In genomic region chr10:104340099-104340594, GRCh38 we compare ENCODE assay signal across 9 cellular contexts. TPM values are rescaled to one million over a fixed set of nuclear protein-coding genes. Genes with fewer than 3 reads are reported as not detected.
DNase-seq lines count a peak whose midpoint lies in the region; FAIRE-seq and TF ChIP-seq lines count a peak whose summit lies in the region.
"Had no signal": no experiment of that assay in that cellular context is flagged by ENCODE, and none has a peak within 500 bp of the region (broad histone marks: within the 10 kb centered on the region; RNA-seq: fewer than 3 reads in every experiment).

No MANE protein-coding gene starts in this region.

- H3K4me2 ChIP-seq in KMS-11 (peak overlapping the region; percentile 86; the same call in 1 of the 2 replicates), keratinocyte (ENCODE audit: control insufficient read depth, extremely low read depth, insufficient read depth, low read depth, low read length) (peak overlapping the region; percentile 95)

- dilution Hi-C loops in keratinocyte (cut with MboI; ENCODE audit: extremely low pct_ligation_motif_present, low sequenced_read_pairs): no loop called here

- H3K36me3 Mint-ChIP-seq in activated T-helper 2 cell treated with anti-CD3 and anti-CD28 coated beads, Interferon-gamma antibody, Interleukin-2, Interleukin-4, amounts not matched to agents 10 μg/mL and 5 μg/mL and 100 μg/mL, durations not matched to agents 14 hours and 24 hours and 36 hours (ENCODE audit: low read depth): peaks cover 4% of the 10 kb centered on the region

- in situ Hi-C loops in HAP-1 (cut with MboI; ENCODE audit: low sequenced_read_pairs): no loop called here

- no peaks in the 10 kb centered on the region for H3K9me3 Mint-ChIP-seq in activated T-helper 2 cell treated with anti-CD3 and anti-CD28 coated beads, Interferon-gamma antibody, Interleukin-2, Interleukin-4, amounts not matched to agents 10 μg/mL and 5 μg/mL and 100 μg/mL, durations not matched to agents 14 hours and 24 hours and 36 hours

- H3K9me3 ChIP-seq in keratinocyte (ENCODE audit: control insufficient read depth, low read depth, low read length) (no peaks in the 10 kb centered on the region), spleen (no peaks in the 10 kb centered on the region), HAP-1 (no peaks in the 10 kb centered on the region)

- no peak overlapping the region for H3K9ac ChIP-seq in KMS-11
- H3K9ac ChIP-seq in keratinocyte (ENCODE audit: control insufficient read depth, extremely low read depth, insufficient read depth, low read length): no peak overlapping the region

- H3K4me3 Mint-ChIP-seq in activated T-helper 2 cell treated with anti-CD3 and anti-CD28 coated beads, Interferon-gamma antibody, Interleukin-2, Interleukin-4, amounts not matched to agents 10 μg/mL and 5 μg/mL and 100 μg/mL, durations not matched to agents 14 hours and 24 hours and 36 hours (ENCODE audit: low read depth): peak overlapping the region; percentile 46

- no peak overlapping the region for H3K4me3 ChIP-seq in KMS-11 (IDR thresholded peaks at IDR 0.05; ENCODE audit: insufficient read depth, low read depth, low read length)
- no peak overlapping the region for H3K4me3 ChIP-seq in keratinocyte (ENCODE audit: control insufficient read depth in 2 of 3, extremely low read depth in 1 of 3, insufficient read depth in 2 of 3, low read depth in 1 of 3, low read length in 3 of 3)
- no peak overlapping the region for H3K4me3 ChIP-seq in spleen
- H3K4me3 ChIP-seq in HAP-1: no peak overlapping the region

- no peaks in the 10 kb centered on the region for H3K79me2 ChIP-seq in KMS-11 (ENCODE audit: insufficient read depth, low read depth)
- peaks cover 30% of the 10 kb centered on the region for H3K79me2 ChIP-seq in keratinocyte (ENCODE audit: control insufficient read depth, insufficient read depth, low read length)

- peak; percentile 5 for DNase-seq in activated T-helper 2 cell treated with anti-CD3 and anti-CD28 coated beads, Interferon-gamma antibody, Interleukin-2, Interleukin-4, amounts not matched to agents 10 μg/mL and 5 μg/mL and 100 μg/mL, durations not matched to agents 14 hours and 24 hours and 36 hours (ENCODE audit: low spot score)
- DNase-seq in keratinocyte (ENCODE audit: low read depth, low spot score) (no peak), spleen (no peak), HAP-1 (ENCODE audit: low spot score in 2 of 2) (no peak), germinal center (ENCODE audit: low spot score) (no peak), NCI-H2081 treated with DMSO at 0.1 percent for 48 hours (lab: John Stamatoyannopoulos, UW) (no peak)
- no peak for DNase-seq in stimulated activated CD4-positive, alpha-beta T cell treated with anti-CD3 and anti-CD28 coated beads, Interleukin-12 subunit alpha, Interleukin-12 subunit beta, amount 100 ng/mL, for 4 hours
- DNase-seq: NCI-H345 had no signal

- H3K27me3 Mint-ChIP-seq in activated T-helper 2 cell treated with anti-CD3 and anti-CD28 coated beads, Interferon-gamma antibody, Interleukin-2, Interleukin-4, amounts not matched to agents 10 μg/mL and 5 μg/mL and 100 μg/mL, durations not matched to agents 14 hours and 24 hours and 36 hours (ENCODE audit: low read depth): peaks cover 1% of the 10 kb centered on the region

- H2AFZ ChIP-seq in KMS-11 (ENCODE audit: low read depth) (no peak overlapping the region), keratinocyte (ENCODE audit: control insufficient read depth, low read length) (peak overlapping the region; percentile 19)

- FAIRE-seq in keratinocyte (lab: Jason Lieb, UNC): no peak

- H3K27ac ChIP-seq in KMS-11 (no peak overlapping the region), keratinocyte (ENCODE audit: control insufficient read depth, insufficient read depth, low read length) (no peak overlapping the region), spleen (peak overlapping the region in 7 of 8 donors; percentile 16 to 100 (median 98))

- 28 to 36% (median 31%) methylated on average over 5 of the region's 5 CpGs for WGBS in spleen, 5 donors

- H3K27ac Mint-ChIP-seq in activated T-helper 2 cell treated with anti-CD3 and anti-CD28 coated beads, Interferon-gamma antibody, Interleukin-2, Interleukin-4, amounts not matched to agents 10 μg/mL and 5 μg/mL and 100 μg/mL, durations not matched to agents 14 hours and 24 hours and 36 hours: no peak overlapping the region

- peaks cover 31% of the 10 kb centered on the region for H3K4me1 Mint-ChIP-seq in activated T-helper 2 cell treated with anti-CD3 and anti-CD28 coated beads, Interferon-gamma antibody, Interleukin-2, Interleukin-4, amounts not matched to agents 10 μg/mL and 5 μg/mL and 100 μg/mL, durations not matched to agents 14 hours and 24 hours and 36 hours (ENCODE audit: low read depth)

- no peaks in the 10 kb centered on the region for H3K9me1 ChIP-seq in keratinocyte (ENCODE audit: control insufficient read depth, extremely low read depth, insufficient read depth, low read length)

- H3K4me1 ChIP-seq in KMS-11 (ENCODE audit: low read depth, poor library complexity, severe bottlenecking) (peaks cover 22% of the 10 kb centered on the region), keratinocyte (ENCODE audit: control insufficient read depth, extremely low read depth, insufficient read depth, low read length) (peaks cover 26% of the 10 kb centered on the region), spleen (peaks cover 16 to 53% (median 37%) of the 10 kb centered on the region in 6 donors), HAP-1 (peaks cover 9% of the 10 kb centered on the region)

- TF ChIP-seq POLR2A in spleen (IDR thresholded peaks at IDR 0.05): no peak

- no peaks in the 10 kb centered on the region for H3K36me3 ChIP-seq in KMS-11 (ENCODE audit: insufficient read depth)
- no peaks in the 10 kb centered on the region for H3K36me3 ChIP-seq in keratinocyte (ENCODE audit: control insufficient read depth in 2 of 2, extremely low read depth in 1 of 2, insufficient read depth in 2 of 2, low read length in 2 of 2)
- no peaks in the 10 kb centered on the region for H3K36me3 ChIP-seq in spleen
- H3K36me3 ChIP-seq in HAP-1 (replicated peaks): no peaks in the 10 kb centered on the region

- no peaks in the 10 kb centered on the region; the same call in 1 of the 2 replicates for H3K27me3 ChIP-seq in KMS-11 (ENCODE audit: insufficient read depth, low read depth)
- H3K27me3 ChIP-seq in keratinocyte (ENCODE audit: control insufficient read depth, extremely low read depth, insufficient read depth, low read length): no peaks in the 10 kb centered on the region
- H3K27me3 ChIP-seq in spleen (replicated peaks in 1 of 7): no peaks in the 10 kb centered on the region
- H3K27me3 ChIP-seq in HAP-1 (ENCODE audit: low read depth): no peaks in the 10 kb centered on the region; the same call in 1 of the 2 replicates

- intact Hi-C loops in activated T-helper 2 cell treated with anti-CD3 and anti-CD28 coated beads, Interferon-gamma antibody, Interleukin-2, Interleukin-4, amounts not matched to agents 10 μg/mL and 5 μg/mL and 100 μg/mL, durations not matched to agents 14 hours and 24 hours and 36 hours (cut with micrococcal nuclease): no loop called here
- intact Hi-C loops in spleen (cut with DNase I; ENCODE audit: low total_unique reads): no loop called here

- no peak for TF ChIP-seq CTCF in KMS-11 (conservative IDR thresholded peaks at IDR 0.05; ENCODE audit: low read depth, low read length)
- no peak for TF ChIP-seq CTCF in keratinocyte (optimal IDR thresholded peaks at IDR 0.05 in 1 of 3, IDR thresholded peaks at IDR 0.05 in 1 of 3, conservative IDR thresholded peaks at IDR 0.05 in 1 of 3; ENCODE audit: extremely low read depth in 1 of 3, insufficient read depth in 2 of 3, low read length in 3 of 3)
- TF ChIP-seq CTCF in spleen (IDR thresholded peaks at IDR 0.05 in 8 of 11, conservative IDR thresholded peaks at IDR 0.05 in 3 of 11): no peak

- H4K20me1 ChIP-seq in KMS-11 (ENCODE audit: insufficient read depth) (no peaks in the 10 kb centered on the region), keratinocyte (ENCODE audit: control insufficient read depth, extremely low read depth, insufficient read depth, low read length) (no peaks in the 10 kb centered on the region)

RNA-seq across cellular contexts. Expression of gene ITPRIP, which starts 1.9 kb away (rescaled TPM):
- 17.1 and 18.8 TPM in 2 replicates for total RNA-seq in activated T-helper 2 cell treated with anti-CD3 and anti-CD28 coated beads, Interferon-gamma antibody, Interleukin-2, Interleukin-4, amounts not matched to agents 10 μg/mL and 5 μg/mL and 100 μg/mL, durations not matched to agents 14 hours and 24 hours and 36 hours
- polyA plus RNA-seq in keratinocyte: 11.9 to 13.8 TPM (median 12.1 TPM) in 3 replicates
- 17.4 TPM for polyA plus RNA-seq in keratinocyte (2011; ENCODE audit: low read depth)
- 6.5 and 6.6 TPM in 2 replicates for polyA plus RNA-seq in keratinocyte (2011; cell fraction: cytosol; rRNA removed)
- polyA plus RNA-seq in keratinocyte (2011; cell fraction: nucleus; rRNA removed): 29.0 and 31.0 TPM in 2 replicates
- 11.3 and 42.3 TPM in 2 replicates for polyA plus RNA-seq in keratinocyte (2012; ENCODE audit: low replicate concordance)
- polyA minus RNA-seq in keratinocyte: 17.5 to 24.9 TPM (median 20.1 TPM) in 3 replicates
- 12.3 TPM for polyA minus RNA-seq in keratinocyte (2011; cell fraction: cytosol; rRNA and poly(A)+ RNA removed)
- polyA minus RNA-seq in keratinocyte (2011; cell fraction: nucleus; rRNA and poly(A)+ RNA removed): 36.4 and 39.5 TPM in 2 replicates
- 10 to 100 TPM; 21.6 to 37.8 (median 32.3) TPM for total RNA-seq in spleen
- 1 to 10 TPM; 7.2 to 9.5 (median 8.5) TPM for polyA plus RNA-seq in spleen

RNA-seq across cellular contexts. Expression of gene CFAP58, which starts 13.5 kb away (rescaled TPM):
- 0.57 and 1.1 TPM in 2 replicates for total RNA-seq in activated T-helper 2 cell treated with anti-CD3 and anti-CD28 coated beads, Interferon-gamma antibody, Interleukin-2, Interleukin-4, amounts not matched to agents 10 μg/mL and 5 μg/mL and 100 μg/mL, durations not matched to agents 14 hours and 24 hours and 36 hours
- polyA plus RNA-seq in keratinocyte (0.82 to 2.3 TPM (median 1.4 TPM) in 3 replicates), spleen (under 1 TPM; 0.10 to 0.36 (median 0.15) TPM)
- polyA plus RNA-seq in keratinocyte (2011; ENCODE audit: low read depth): 1.7 TPM
- polyA plus RNA-seq in keratinocyte (2011; cell fraction: cytosol; rRNA removed): 1.7 and 2.5 TPM in 2 replicates
- polyA plus RNA-seq in keratinocyte (2011; cell fraction: nucleus; rRNA removed): 1.4 and 2.1 TPM in 2 replicates
- polyA plus RNA-seq in keratinocyte (2012; ENCODE audit: low replicate concordance): 0.49 and 1.7 TPM in 2 replicates
- 0.33 to 0.90 TPM in 2 of 3 replicates, not detected in the other for polyA minus RNA-seq in keratinocyte
- polyA minus RNA-seq in keratinocyte (2011; cell fraction: cytosol; rRNA and poly(A)+ RNA removed): 0.58 TPM
- 0.21 and 0.54 TPM in 2 replicates for polyA minus RNA-seq in keratinocyte (2011; cell fraction: nucleus; rRNA and poly(A)+ RNA removed)
- 1 to 10 TPM in 1 of 7 donors, under 1 TPM in 5, not detected in 1; 0.37 to 1.4 (median 0.46) TPM for total RNA-seq in spleen

Comparison
In these comparisons a context has a peak if more than half of its experiments do, and no peak if none do; other contexts are left out.
1. H3K27ac ChIP-seq: peak in spleen (7 of 8); none in KMS-11 (single experiment) and keratinocyte (single experiment).